23 cellular contexts compared by ENCODE assay signal in genomic region chr1:63411081-63411480, GRCh38. TPM values are rescaled to one million over a fixed set of nuclear protein-coding genes. Genes with fewer than 3 reads are reported as not detected.
DNase-seq lines count a peak whose midpoint lies in the region; ATAC-seq and TF ChIP-seq lines count a peak whose summit lies in the region.
"Had no signal": no experiment of that assay in that cellular context is flagged by ENCODE, and none has a peak within 500 bp of the region (broad histone marks: within the 10 kb centered on the region; RNA-seq: fewer than 3 reads in every experiment).

No MANE protein-coding gene starts in this region.

- no peak overlapping the region for H3K4me3 Mint-ChIP-seq in nephron
- H3K4me3 Mint-ChIP-seq: CD8-positive, alpha-beta memory T cell had no signal

- no peak overlapping the region for H3K4me3 ChIP-seq in hepatocyte
- no peak overlapping the region for H3K4me3 ChIP-seq in upper lobe of left lung

- DNase-seq in AG09319 (ENCODE audit: extremely low read depth, low read depth), result peak; percentile 51
- DNase-seq in brain pericyte (ENCODE audit: low read depth, low spot score), result peak; percentile 16
- DNase-seq in fibroblast of peridontal ligament (ENCODE audit: extremely low read depth), result peak; percentile 91
- no peak for DNase-seq in COLO829 (ENCODE audit: low spot score)
- DNase-seq in hepatocyte (ENCODE audit: low spot score), result no peak
- DNase-seq in upper lobe of left lung, result no peak
- DNase-seq: 8988T; CD8-positive, alpha-beta memory T cell; KG1; NCI-H1092 treated with DMSO at 0.1 percent for 48 hours; NCI-H1436 treated with DMSO at 0.1 percent for 48 hours; NCI-H2029; NCI-H345; NCI-H524; NCI-H774; SIG-M5 had no signal

- H2AFZ ChIP-seq in hepatocyte, result no peak overlapping the region

- H4K20me1 ChIP-seq in hepatocyte (ENCODE audit: insufficient read depth, poor library complexity, severe bottlenecking), result no peaks in the 10 kb centered on the region

- H3K36me3 ChIP-seq in hepatocyte (replicated peaks; ENCODE audit: insufficient read depth, low read depth), result no peaks in the 10 kb centered on the region
- peaks cover 0 to 19% (median 4%) of the 10 kb centered on the region in 4 donors for H3K36me3 ChIP-seq in upper lobe of left lung

- no peaks in the 10 kb centered on the region for H3K27me3 Mint-ChIP-seq in nephron (ENCODE audit: low read depth)
- H3K27me3 Mint-ChIP-seq: CD8-positive, alpha-beta memory T cell had no signal

- H3K4me2 ChIP-seq in hepatocyte, result no peak overlapping the region

- ATAC-seq in HG02973 (IDR thresholded peaks at IDR 0.05; ENCODE audit: unreplicated experiment) (no peak), upper lobe of left lung (ENCODE audit: low FRiP score in 2 of 2) (no peak)
- ATAC-seq: HepG2, Panc1, SK-N-SH treated with all-trans-retinoic acid at 6 μM for 48 hours had no signal

- peaks cover 9% of the 10 kb centered on the region for H3K36me3 Mint-ChIP-seq in nephron (ENCODE audit: low read depth)

- H3K27ac ChIP-seq in hepatocyte (no peak overlapping the region), upper lobe of left lung (no peak overlapping the region)
- H3K27ac ChIP-seq: C4-2B, HL-60 had no signal

- 80% methylated on average over 2 of the region's 2 CpGs for WGBS in hepatocyte (ENCODE audit: low lambda C conversion rate, missing lambda C conversion rate)
- 81 to 84% methylated on average over 2 of the region's 2 CpGs for WGBS in upper lobe of left lung, 2 donors

- TF ChIP-seq POLR2A in upper lobe of left lung (IDR thresholded peaks at IDR 0.05), result no peak

- H3K4me1 ChIP-seq in hepatocyte (ENCODE audit: insufficient read depth), result no peaks in the 10 kb centered on the region
- H3K4me1 ChIP-seq in upper lobe of left lung, result no peaks in the 10 kb centered on the region

- H3K27ac Mint-ChIP-seq in nephron, result peak overlapping the region; percentile 58 to 65 (median 65)

- TF ChIP-seq EP300 in upper lobe of left lung (IDR thresholded peaks at IDR 0.05), result no peak

- no peak for TF ChIP-seq CTCF in AG09319 (IDR thresholded peaks at IDR 0.05; ENCODE audit: low read depth, low read length)
- no peak for TF ChIP-seq CTCF in nephron (IDR thresholded peaks at IDR 0.05; ENCODE audit: unreplicated experiment in 3 of 3)
- no peak for TF ChIP-seq CTCF in hepatocyte (IDR thresholded peaks at IDR 0.05; ENCODE audit: poor library complexity)
- no peak for TF ChIP-seq CTCF in upper lobe of left lung (IDR thresholded peaks at IDR 0.05)

- H3K9me2 ChIP-seq in hepatocyte (replicated peaks; ENCODE audit: insufficient read depth), result no peaks in the 10 kb centered on the region

- no peaks in the 10 kb centered on the region for H3K79me2 ChIP-seq in hepatocyte

- peaks cover 50% of the 10 kb centered on the region for H3K4me1 Mint-ChIP-seq in nephron
- H3K4me1 Mint-ChIP-seq: CD8-positive, alpha-beta memory T cell had no signal

- H3K27me3 ChIP-seq in hepatocyte (no peaks in the 10 kb centered on the region), upper lobe of left lung (no peaks in the 10 kb centered on the region)

- no peaks in the 10 kb centered on the region for H3K9me3 ChIP-seq in hepatocyte (ENCODE audit: low read depth)
- H3K9me3 ChIP-seq in upper lobe of left lung, result no peaks in the 10 kb centered on the region

- no peaks in the 10 kb centered on the region for H3K9me3 Mint-ChIP-seq in nephron
- H3K9me3 Mint-ChIP-seq: CD8-positive, alpha-beta memory T cell had no signal

RNA-seq across cellular contexts. Expression of gene ALG6, which starts 43.7 kb away (rescaled TPM):
- total RNA-seq in hepatocyte (20.7 and 21.8 TPM in 2 replicates), upper lobe of left lung (10 to 100 TPM in 2 of 6 donors, 1 to 10 TPM in 3, under 1 TPM in 1; 1.00 to 15.7 (median 9.3) TPM)
- 12.4 and 18.3 TPM in 2 replicates for polyA plus RNA-seq in hepatocyte

Comparison
In these comparisons a context has a peak if more than half of its experiments do, and no peak if none do; other contexts are left out.
1. DNase-seq: peak in AG09319 (single experiment), brain pericyte (single experiment) and fibroblast of peridontal ligament (single experiment); none in COLO829 (single experiment), hepatocyte (single experiment) and upper lobe of left lung (0 of 2).